ENCODE assay signal across 8 cellular contexts in the genomic region with DNA sequence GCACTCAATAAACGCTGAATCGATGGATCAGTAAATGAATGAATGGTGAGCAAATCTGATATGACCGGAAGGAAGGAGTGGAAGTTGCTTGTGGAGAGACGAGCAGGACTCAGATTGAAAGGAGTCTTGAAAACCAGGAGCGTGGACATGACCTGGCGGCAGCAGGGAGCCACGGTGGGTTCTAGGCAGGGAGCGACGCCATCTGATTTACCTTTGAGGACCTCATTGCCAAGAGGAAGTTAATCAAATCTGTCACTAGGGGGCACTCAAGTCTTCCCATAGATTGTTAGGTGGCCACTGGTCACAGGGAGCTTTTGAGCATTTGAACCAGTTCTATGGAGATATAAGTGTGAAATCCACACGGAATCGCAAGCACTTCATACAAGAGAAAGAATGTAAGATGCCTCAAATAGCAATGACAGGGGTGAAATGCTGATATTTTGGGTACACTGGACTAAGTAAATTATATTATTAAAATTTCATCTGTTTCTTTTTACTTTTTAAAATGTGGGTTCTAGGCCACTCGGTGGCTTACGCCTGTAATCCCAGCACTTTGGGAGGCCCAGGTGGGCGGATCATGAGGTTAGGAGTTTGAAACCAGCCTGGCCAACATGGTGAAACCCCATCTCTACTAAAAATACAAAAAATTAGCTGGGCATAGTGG. TPM values are rescaled to one million over a fixed set of nuclear protein-coding genes. Genes with fewer than 3 reads are reported as not detected.
DNase-seq lines count a peak whose midpoint lies in the region; ATAC-seq and TF ChIP-seq lines count a peak whose summit lies in the region.

No MANE protein-coding gene starts in this region.

- no peaks in the 10 kb centered on the region for H4K20me1 ChIP-seq in Loucy (ENCODE audit: insufficient read depth, low read length, poor library complexity, severe bottlenecking)

- H2AFZ ChIP-seq in Loucy (ENCODE audit: low read length): no peak overlapping the region

- H3K27ac ChIP-seq in Peyer's patch (no peak overlapping the region), prostate gland (no peak overlapping the region)

- peak; percentile 71 for DNase-seq in EH (ENCODE audit: low read depth)
- DNase-seq in Peyer's patch: peak in 2 of 3 donors; percentile 60 to 73
- peak in 1 of 2 donors; percentile 54 for DNase-seq in activated naive CD4-positive, alpha-beta T cell treated with anti-CD3 and anti-CD28 coated beads, Interleukin-2, amount 50 U/mL, for 72 hours (ENCODE audit: low spot score in 2 of 2)
- DNase-seq in Right ventricle myocardium superior: no peak
- DNase-seq in prostate gland (ENCODE audit: low spot score): peak; percentile 68

- WGBS in prostate gland: 44% methylated on average over 14 of the region's 14 CpGs

- H3K9me3 ChIP-seq in Loucy (ENCODE audit: insufficient read depth, low read depth, low read length) (no peaks in the 10 kb centered on the region), Peyer's patch (no peaks in the 10 kb centered on the region), prostate gland (no peaks in the 10 kb centered on the region)

- intact Hi-C loops in Right ventricle myocardium superior (cut with DNase I) (loop anchor here (2.0 to 10.0 kb wide), 3 partner anchors 46 to 214 kb away; a partner anchor contains a TSS), prostate gland (cut with DNase I) (loop anchor here (1.0 kb wide), 1 partner anchor 95 kb away; no protein-coding TSS in a partner anchor)

- H3K4me1 ChIP-seq in Loucy (ENCODE audit: insufficient read depth, low read length, poor library complexity, severe bottlenecking) (peaks cover 28% of the 10 kb centered on the region), Peyer's patch (peaks cover 0 to 9% (median 0%) of the 10 kb centered on the region in 4 donors), prostate gland (replicated peaks) (peaks cover 4% of the 10 kb centered on the region)

- H3K27me3 ChIP-seq in Loucy (ENCODE audit: insufficient read depth, low read length, poor library complexity, severe bottlenecking): no peaks in the 10 kb centered on the region
- H3K27me3 ChIP-seq in Peyer's patch: no peaks in the 10 kb centered on the region
- H3K27me3 ChIP-seq in prostate gland (replicated peaks; ENCODE audit: insufficient read depth): no peaks in the 10 kb centered on the region

- H3K79me2 ChIP-seq in Loucy (ENCODE audit: insufficient read depth, low read length): no peaks in the 10 kb centered on the region

- ATAC-seq in activated naive CD4-positive, alpha-beta T cell treated with anti-CD3 and anti-CD28 coated beads, Interleukin-2, amount 50 U/mL, for 72 hours: peak; percentile 83 to 89
- ATAC-seq in Right ventricle myocardium superior (ENCODE audit: poor library complexity): peak; percentile 76
- ATAC-seq in GM19395 (IDR thresholded peaks at IDR 0.05; ENCODE audit: unreplicated experiment): no peak
- no peak for ATAC-seq in HG03045 (IDR thresholded peaks at IDR 0.05; ENCODE audit: unreplicated experiment)

- no peak overlapping the region for H3K4me2 ChIP-seq in Loucy (ENCODE audit: low read depth, low read length, poor library complexity, severe bottlenecking)

- no peaks in the 10 kb centered on the region for H3K9me2 ChIP-seq in Loucy (replicated peaks; ENCODE audit: low read depth, low read length)

- no peak overlapping the region for H3K9ac ChIP-seq in Loucy (ENCODE audit: low read depth, low read length, poor library complexity, severe bottlenecking)

- H3K4me3 ChIP-seq in Loucy (ENCODE audit: low read length, poor library complexity, severe bottlenecking): no peak overlapping the region
- no peak overlapping the region for H3K4me3 ChIP-seq in Peyer's patch
- no peak overlapping the region for H3K4me3 ChIP-seq in prostate gland

- TF ChIP-seq POLR2A in Peyer's patch (IDR thresholded peaks at IDR 0.05) (no peak), prostate gland (IDR thresholded peaks at IDR 0.05) (no peak)

- peaks cover 9% of the 10 kb centered on the region; the same call in 1 of the 2 replicates for H3F3A ChIP-seq in Loucy (ENCODE audit: low read depth)

- H3K36me3 Mint-ChIP-seq in activated naive CD4-positive, alpha-beta T cell treated with anti-CD3 and anti-CD28 coated beads, Interleukin-2, amount 50 U/mL, for 72 hours: no peaks in the 10 kb centered on the region

- TF ChIP-seq CTCF in Loucy (conservative IDR thresholded peaks at IDR 0.05; ENCODE audit: low read length) (peak; percentile 81), Peyer's patch (IDR thresholded peaks at IDR 0.05) (peak; percentile 66 to 80 (median 70)), prostate gland (IDR thresholded peaks at IDR 0.05) (peak; percentile 24 to 86 (median 78))

- no peak overlapping the region for H3K27ac Mint-ChIP-seq in activated naive CD4-positive, alpha-beta T cell treated with anti-CD3 and anti-CD28 coated beads, Interleukin-2, amount 50 U/mL, for 72 hours

- H3K9me3 Mint-ChIP-seq in activated naive CD4-positive, alpha-beta T cell treated with anti-CD3 and anti-CD28 coated beads, Interleukin-2, amount 50 U/mL, for 72 hours: no peaks in the 10 kb centered on the region

- H3K36me3 ChIP-seq in Loucy (ENCODE audit: insufficient read depth, low read length): no peaks in the 10 kb centered on the region
- no peaks in the 10 kb centered on the region for H3K36me3 ChIP-seq in Peyer's patch
- H3K36me3 ChIP-seq in prostate gland: no peaks in the 10 kb centered on the region

RNA-seq across cellular contexts. Expression of a gene that starts 9.2 kb away (rescaled TPM):
- under 1 TPM in 1 of 4 donors, not detected in 3; 0.28 TPM for total RNA-seq in Peyer's patch
- total RNA-seq in activated naive CD4-positive, alpha-beta T cell treated with anti-CD3 and anti-CD28 coated beads, Interleukin-2, amount 50 U/mL, for 72 hours: under 1 TPM in 1 of 2 donors, not detected in 1; 0.02 TPM
- total RNA-seq in Right ventricle myocardium superior: not detected
- 1 to 10 TPM; 3.1 to 5.2 TPM for total RNA-seq in prostate gland

RNA-seq across cellular contexts. Expression of a gene that starts 50.6 kb away (rescaled TPM):
- total RNA-seq in Peyer's patch (10 to 100 TPM in 3 of 4 donors, 1 to 10 TPM in 1; 6.8 to 41.3 (median 11.7) TPM), Right ventricle myocardium superior (19.1 TPM), prostate gland (100 to 1,000 TPM; 170 to 176 TPM)
- total RNA-seq in activated naive CD4-positive, alpha-beta T cell treated with anti-CD3 and anti-CD28 coated beads, Interleukin-2, amount 50 U/mL, for 72 hours: 10 to 100 TPM; 18.4 to 22.4 TPM

Comparison
In these comparisons a context has a peak if more than half of its experiments do, and no peak if none do; other contexts are left out.
1. ATAC-seq: peak in activated naive CD4-positive, alpha-beta T cell treated with anti-CD3 and anti-CD28 coated beads, Interleukin-2, amount 50 U/mL, for 72 hours (2 of 2) and Right ventricle myocardium superior (single experiment); none in GM19395 (single experiment) and HG03045 (single experiment).
2. Peak in every context shown above with its lines, with median percentiles within 50 percentile points of each other: CTCF ChIP-seq.